In genomic region chr5:78518365-78519197, GRCh38 we compare ENCODE assay signal across 8 cellular contexts.
DNase-seq lines count a peak whose midpoint lies in the region; ATAC-seq and TF ChIP-seq lines count a peak whose summit lies in the region.

No MANE protein-coding gene starts in this region.

- no peak overlapping the region for H3K4me2 ChIP-seq in neuronal stem cell (ENCODE audit: insufficient read depth, low read length, poor library complexity, severe bottlenecking)

- no peak overlapping the region for H3K23ac ChIP-seq in neuronal stem cell (ENCODE audit: low read depth, low read length, poor library complexity)

- no peaks in the 10 kb centered on the region for H3K9me3 Mint-ChIP-seq in WTC11

- POLR2A ChIA-PET in WTC11 (lab: Charles Lee) = interaction anchor here (0.7 kb wide), 1 partner anchor 9 kb away, joined by 3 read pairs; no protein-coding TSS in a partner anchor

- no peak overlapping the region for H3K4ac ChIP-seq in neuronal stem cell (ENCODE audit: low read length)

- no peak overlapping the region for H2BK5ac ChIP-seq in neuronal stem cell (ENCODE audit: low read length)

- H3K36me3 ChIP-seq in heart left ventricle = no peaks in the 10 kb centered on the region
- H3K36me3 ChIP-seq in sigmoid colon = no peaks in the 10 kb centered on the region
- no peaks in the 10 kb centered on the region for H3K36me3 ChIP-seq in neuronal stem cell (replicated peaks in 1 of 2; ENCODE audit: control insufficient read depth in 2 of 2, insufficient read depth in 2 of 2, low read length in 2 of 2)

- H3K4me3 Mint-ChIP-seq in WTC11 = no peak overlapping the region

- H2BK120ac ChIP-seq in neuronal stem cell (ENCODE audit: low read depth, low read length) = no peak overlapping the region

- no peak for TF ChIP-seq POLR2A in heart left ventricle (IDR thresholded peaks at IDR 0.05)
- TF ChIP-seq POLR2A in sigmoid colon (IDR thresholded peaks at IDR 0.05) = no peak

- H3K9me3 ChIP-seq in heart left ventricle = no peaks in the 10 kb centered on the region
- no peaks in the 10 kb centered on the region for H3K9me3 ChIP-seq in sigmoid colon
- peaks cover 2% of the 10 kb centered on the region in 2 donors for H3K9me3 ChIP-seq in neuronal stem cell (replicated peaks in 1 of 2; ENCODE audit: control insufficient read depth in 2 of 2, insufficient read depth in 1 of 2, low read depth in 1 of 2, low read length in 2 of 2)

- DNase-seq in ELF-1 (ENCODE audit: low read depth, low spot score) = peak; percentile 60
- DNase-seq in WTC11 (ENCODE audit: low spot score) = no peak
- peak in 2 of 5 donors; percentile 78 to 79 for DNase-seq in heart left ventricle
- DNase-seq in sigmoid colon = peak; percentile 86
- DNase-seq in neuronal stem cell (ENCODE audit: low spot score) = no peak
- no peak for DNase-seq in GM10266 (ENCODE audit: extremely low spot score)
- no peak for DNase-seq in central memory CD4-positive, alpha-beta T cell

- peaks cover 29% of the 10 kb centered on the region for H3K4me1 Mint-ChIP-seq in WTC11

- TF ChIP-seq EP300 in sigmoid colon (IDR thresholded peaks at IDR 0.05) = no peak

- H2AFZ ChIP-seq in neuronal stem cell (ENCODE audit: low read length) = no peak overlapping the region

- H3K27ac Mint-ChIP-seq in WTC11 = peak overlapping the region; percentile 25; the same call in 1 of the 2 replicates

- no peak overlapping the region for H3K14ac ChIP-seq in neuronal stem cell (ENCODE audit: low read length)

- no peak overlapping the region for H4K91ac ChIP-seq in neuronal stem cell (ENCODE audit: low read depth, low read length, poor library complexity)

- intact Hi-C loops in heart left ventricle (cut with DNase I) (loop anchor here in 1 of 10 donors (10.0 kb wide), 1 partner anchor 154 kb away; the partner anchor contains the start of gene SCAMP1), sigmoid colon (cut with DNase I) (loop anchor here (10.0 kb wide), 1 partner anchor 154 kb away; the partner anchor contains the start of gene SCAMP1)

- no peak overlapping the region for H2AK5ac ChIP-seq in neuronal stem cell (ENCODE audit: low read depth, low read length)

- CTCF ChIA-PET in WTC11 (lab: Charles Lee) = no interaction called here

- no peak for TF ChIP-seq CTCF in WTC11 (IDR thresholded peaks at IDR 0.05)
- TF ChIP-seq CTCF in heart left ventricle (IDR thresholded peaks at IDR 0.05) = no peak
- no peak for TF ChIP-seq CTCF in sigmoid colon (IDR thresholded peaks at IDR 0.05)
- TF ChIP-seq CTCF in GM10266 (IDR thresholded peaks at IDR 0.05; ENCODE audit: control insufficient read depth, insufficient read depth, low read depth, missing control alignments) = no peak

- H3K4me1 ChIP-seq in heart left ventricle = peaks cover 2 to 33% (median 17%) of the 10 kb centered on the region in 12 donors
- H3K4me1 ChIP-seq in sigmoid colon = peaks cover 0 to 37% (median 25%) of the 10 kb centered on the region in 4 donors
- peaks cover 6% of the 10 kb centered on the region in 2 donors for H3K4me1 ChIP-seq in neuronal stem cell (ENCODE audit: control insufficient read depth in 2 of 2, insufficient read depth in 1 of 2, low read depth in 1 of 2, low read length in 2 of 2)

- no peaks in the 10 kb centered on the region for H3K27me3 ChIP-seq in heart left ventricle
- H3K27me3 ChIP-seq in sigmoid colon = no peaks in the 10 kb centered on the region
- H3K27me3 ChIP-seq in neuronal stem cell (ENCODE audit: control insufficient read depth in 3 of 3, insufficient read depth in 3 of 3, low read depth in 1 of 3, low read length in 3 of 3) = no peaks in the 10 kb centered on the region

- H3K36me3 Mint-ChIP-seq in WTC11 = peaks cover 3% of the 10 kb centered on the region; the same call in 1 of the 2 replicates

- H3K27ac ChIP-seq in heart left ventricle (peak overlapping the region in 7 of 12 donors; percentile 23 to 70 (median 40)), sigmoid colon (peak overlapping the region; percentile 43 to 83 (median 77)), neuronal stem cell (replicated peaks; ENCODE audit: low read length) (no peak overlapping the region)

- ATAC-seq in WTC11 (peak; percentile 63), heart left ventricle (peak; percentile 85 to 93 (median 90)), GM18519 (IDR thresholded peaks at IDR 0.05; ENCODE audit: low FRiP score, unreplicated experiment) (no peak)

- H3K79me1 ChIP-seq in neuronal stem cell (ENCODE audit: low read depth, low read length) = no peaks in the 10 kb centered on the region

- H3K18ac ChIP-seq in neuronal stem cell (ENCODE audit: low read length) = no peak overlapping the region

- WGBS in heart left ventricle, 4 donors = 63 to 72% (median 66%) methylated on average over 14 of the region's 14 CpGs
- WGBS in sigmoid colon, 2 donors = 46 to 64% methylated on average over 14 of the region's 14 CpGs
- no CpG with 5 or more reads among the region's 14 CpGs for WGBS in neuronal stem cell (ENCODE audit: extremely low coverage in 2 of 2, insufficient read length in 2 of 2, insufficient replicate concordance in 1 of 2), 2 donors

- no peak overlapping the region for H3K9ac ChIP-seq in neuronal stem cell (ENCODE audit: low read depth, low read length, poor library complexity)

- H2BK12ac ChIP-seq in neuronal stem cell (ENCODE audit: low read length) = no peak overlapping the region

- H2BK15ac ChIP-seq in neuronal stem cell (ENCODE audit: low read length) = no peak overlapping the region

- no peaks in the 10 kb centered on the region for H3K27me3 Mint-ChIP-seq in WTC11 (ENCODE audit: low read depth)

- H3K4me3 ChIP-seq in heart left ventricle = no peak overlapping the region
- no peak overlapping the region for H3K4me3 ChIP-seq in sigmoid colon
- H3K4me3 ChIP-seq in neuronal stem cell (ENCODE audit: low read length in 2 of 2) = no peak overlapping the region

- H4K8ac ChIP-seq in neuronal stem cell (ENCODE audit: low read depth, low read length) = no peak overlapping the region

TF ChIP-seq in WTC11, 78 proteins besides CTCF, POLR2A, EP300 and RAD21:
- TF ChIP-seq ETV6 (CRISPR knock-in tag; IDR thresholded peaks at IDR 0.05) = no peak
- no peak for TF ChIP-seq ELF4 (CRISPR knock-in tag; IDR thresholded peaks at IDR 0.05; ENCODE audit: low read depth)
- TF ChIP-seq ZNF263 (CRISPR knock-in tag; IDR thresholded peaks at IDR 0.05; ENCODE audit: low read depth) = no peak
- TF ChIP-seq KAT7 (CRISPR knock-in tag; IDR thresholded peaks at IDR 0.05; ENCODE audit: borderline replicate concordance) = no peak
- no peak for TF ChIP-seq HMGA2 (CRISPR knock-in tag; IDR thresholded peaks at IDR 0.05)
- TF ChIP-seq ZNF121 (CRISPR knock-in tag; IDR thresholded peaks at IDR 0.05) = no peak

Comparison
In these comparisons a context has a peak if more than half of its experiments do, and no peak if none do; other contexts are left out.
1. DNase-seq: peak in ELF-1 (single experiment) and sigmoid colon (single experiment); none in WTC11 (single experiment), neuronal stem cell (single experiment), GM10266 (single experiment) and central memory CD4-positive, alpha-beta T cell (single experiment).